In genomic region chr1:33008051-33008914, GRCh38 we compare ENCODE assay signal across 2 cellular contexts.
TF ChIP-seq lines count a peak whose summit lies in the region.

No MANE protein-coding gene starts in this region.

TF ChIP-seq in K562, 482 proteins besides CTCF, POLR2A, EP300 and RAD21:
- TF ChIP-seq ZNF445 (CRISPR knock-in tag; IDR thresholded peaks at IDR 0.05; ENCODE audit: low read depth) (no peak), ZNF347 (CRISPR knock-in tag; IDR thresholded peaks at IDR 0.05; ENCODE audit: low read depth) (no peak), CEBPZ (IDR thresholded peaks at IDR 0.05; ENCODE audit: borderline replicate concordance, low read depth, low read length) (no peak), MCM7 (IDR thresholded peaks at IDR 0.05) (no peak), RBFOX2 (IDR thresholded peaks at IDR 0.05; ENCODE audit: low read depth, low read length) (no peak), BRCA1 (IDR thresholded peaks at IDR 0.05) (no peak), BRCA1 (CRISPR knock-in tag; IDR thresholded peaks at IDR 0.05) (no peak)

TF ChIP-seq in HepG2, 621 proteins besides CTCF, POLR2A, EP300 and RAD21:
- TF ChIP-seq PAF1 (CRISPR knock-in tag; IDR thresholded peaks at IDR 0.05) (0 out of 2 replicates have a peak, but pooled peaks have one; percentile 16), SRY (CRISPR knock-in tag; IDR thresholded peaks at IDR 0.05) (no peak)
